8 cellular contexts compared by ENCODE assay signal in the genomic region with DNA sequence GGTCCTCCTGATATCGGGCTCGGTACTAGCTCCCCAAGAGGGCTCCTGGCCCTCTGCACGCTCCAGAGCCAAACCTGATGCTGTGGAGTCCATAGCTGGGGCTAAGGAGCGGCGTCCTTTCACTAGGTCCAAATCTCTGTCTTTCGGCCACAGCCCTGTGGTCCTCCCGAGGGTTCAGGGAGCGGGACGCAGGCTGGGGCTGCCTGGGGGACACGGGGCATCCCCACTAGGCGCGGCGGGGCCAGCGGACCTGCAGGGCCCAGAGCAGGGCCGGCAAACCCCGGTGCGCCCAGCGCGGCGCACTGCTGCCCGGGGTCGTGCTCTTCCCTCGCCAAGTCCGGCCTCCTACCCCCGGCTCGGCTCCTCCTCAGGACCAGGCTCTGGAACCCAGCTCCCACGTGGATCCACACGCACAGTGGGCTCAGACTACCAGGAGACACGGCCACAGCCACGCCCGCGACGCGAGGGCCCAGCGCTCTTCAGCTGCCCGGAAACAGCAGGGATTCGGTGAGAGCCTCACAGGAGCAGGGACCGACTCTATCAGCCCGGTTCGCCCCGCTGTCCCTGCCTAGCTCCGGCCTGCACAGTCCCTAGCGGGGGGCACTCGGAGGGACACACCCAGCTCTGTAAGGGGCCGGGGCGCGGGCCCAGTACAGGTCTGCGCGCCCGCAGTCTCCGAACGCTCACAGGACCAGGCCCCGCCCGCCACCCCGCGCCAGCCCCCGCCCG. TPM values are rescaled to one million over a fixed set of nuclear protein-coding genes. Genes with fewer than 3 reads are reported as not detected.
DNase-seq lines count a peak whose midpoint lies in the region; ATAC-seq and TF ChIP-seq lines count a peak whose summit lies in the region.

No MANE protein-coding gene starts in this region.

- peaks cover 20 to 30% (median 27%) of the 10 kb centered on the region in 3 donors for H3K36me3 Mint-ChIP-seq in CD8-positive, alpha-beta memory T cell

- H3K36me3 ChIP-seq in CD8-positive, alpha-beta memory T cell (ENCODE audit: insufficient read depth, low read length): peaks cover 6% of the 10 kb centered on the region
- H3K36me3 ChIP-seq in iPS-20b (ENCODE audit: insufficient read depth, low read depth, low read length): peaks cover 22% of the 10 kb centered on the region

- peak overlapping the region; percentile 75 for H3K4me3 ChIP-seq in CD8-positive, alpha-beta memory T cell (ENCODE audit: low read length)
- peak overlapping the region; percentile 82 for H3K4me3 ChIP-seq in iPS-20b (ENCODE audit: low read length)

- H3K9me3 ChIP-seq in CD8-positive, alpha-beta memory T cell (ENCODE audit: low read length): no peaks in the 10 kb centered on the region
- H3K9me3 ChIP-seq in iPS-20b (ENCODE audit: insufficient read depth, low read depth, low read length): 0 out of 2 replicates have a peak, but pooled peaks cover 4% of the 10 kb centered on the region

- peak overlapping the region; percentile 80 to 92 (median 83) for H3K4me3 Mint-ChIP-seq in CD8-positive, alpha-beta memory T cell

- DNase-seq in CD8-positive, alpha-beta memory T cell: no peak
- DNase-seq in RWPE1 (ENCODE audit: low spot score) (peak; percentile 26), T47D (ENCODE audit: low read depth in 1 of 2, low spot score in 1 of 2) (peak; percentile 21 to 34), sciatic nerve (ENCODE audit: low spot score) (peak; percentile 70), SIG-M5 (lab: John Stamatoyannopoulos, UW) (no peak)

- in situ Hi-C loops in T47D (cut with HindIII; ENCODE audit: low pct_unique_long_range_greater_than_20kb, low sequenced_read_pairs): no loop called here

- ATAC-seq in GM19043 (IDR thresholded peaks at IDR 0.05; ENCODE audit: low read depth, unreplicated experiment) (peak; percentile 41), HG03135 (IDR thresholded peaks at IDR 0.05; ENCODE audit: unreplicated experiment) (peak; percentile 42), sciatic nerve (peak; percentile 63)

- peaks cover 0 to 17% (median 9%) of the 10 kb centered on the region in 5 donors for H3K9me3 Mint-ChIP-seq in CD8-positive, alpha-beta memory T cell

- no peaks in the 10 kb centered on the region for H3K27me3 Mint-ChIP-seq in CD8-positive, alpha-beta memory T cell

- H3K4me1 Mint-ChIP-seq in CD8-positive, alpha-beta memory T cell: peaks cover 6 to 26% (median 17%) of the 10 kb centered on the region in 3 donors

- intact Hi-C loops in sciatic nerve (cut with DNase I): no loop called here

- CTCF ChIA-PET in CD8-positive, alpha-beta memory T cell (lab: Charles Lee): interaction anchor here (0.6 to 3.2 kb wide), 6 partner anchors 9 to 137 kb away, joined by 3 to 7 read pairs (median 4); no protein-coding TSS in a partner anchor
- CTCF ChIA-PET in RWPE1 (lab: Yijun Ruan, JAX): interaction anchor here (0.6 to 0.7 kb wide), 3 partner anchors 10 to 228 kb away, joined by 3 read pairs; no protein-coding TSS in a partner anchor

- H3K27ac ChIP-seq in CD8-positive, alpha-beta memory T cell (ENCODE audit: low read depth, low read length): peak overlapping the region; percentile 64
- H3K27ac ChIP-seq in RWPE1: peak overlapping the region; percentile 78
- no peak overlapping the region for H3K27ac ChIP-seq in iPS-20b (ENCODE audit: low read length)

- TF ChIP-seq CTCF in RWPE1 (conservative IDR thresholded peaks at IDR 0.05; ENCODE audit: low read depth): no peak

- H3K27ac Mint-ChIP-seq in CD8-positive, alpha-beta memory T cell: peak overlapping the region in 6 of 8 donors; percentile 50 to 83 (median 60)

- peaks cover 14% of the 10 kb centered on the region for H3K4me1 ChIP-seq in CD8-positive, alpha-beta memory T cell (ENCODE audit: insufficient read depth, low read length)
- H3K4me1 ChIP-seq in iPS-20b (ENCODE audit: insufficient read depth, low read length): no peaks in the 10 kb centered on the region

- peak overlapping the region; percentile 64 for H3K9ac ChIP-seq in iPS-20b (ENCODE audit: low read depth, low read length)

- POLR2A ChIA-PET in CD8-positive, alpha-beta memory T cell (lab: Charles Lee): interaction anchor here (1.4 to 3.0 kb wide), 2 partner anchors 38 to 47 kb away, joined by 3 to 15 read pairs; partner anchors contain the start of gene MRPS5
- POLR2A ChIA-PET in RWPE1 (lab: Yijun Ruan, JAX; ENCODE audit: low non-redundant PET): interaction anchor here (0.5 to 0.6 kb wide), 2 partner anchors 24 to 86 kb away, joined by 4 to 8 read pairs; no protein-coding TSS in a partner anchor

- H3K27me3 ChIP-seq in CD8-positive, alpha-beta memory T cell (ENCODE audit: insufficient read depth, low read length, poor library complexity, severe bottlenecking): no peaks in the 10 kb centered on the region
- H3K27me3 ChIP-seq in iPS-20b (ENCODE audit: insufficient read depth, low read length): peaks cover 29% of the 10 kb centered on the region

RNA-seq across cellular contexts. Expression of gene ZNF514, which starts 0.6 kb away (rescaled TPM):
- total RNA-seq in CD8-positive, alpha-beta memory T cell: 10 to 100 TPM; 10.3 to 12.2 TPM
- polyA plus RNA-seq in CD8-positive, alpha-beta memory T cell: 9.9 TPM
- 32.9 TPM for total RNA-seq in sciatic nerve

RNA-seq across cellular contexts. Expression of gene ZNF2, which starts 6.6 kb away (rescaled TPM):
- 1 to 10 TPM; 5.3 to 5.7 TPM for total RNA-seq in CD8-positive, alpha-beta memory T cell
- polyA plus RNA-seq in CD8-positive, alpha-beta memory T cell: 2.6 TPM
- 4.7 TPM for total RNA-seq in sciatic nerve

RNA-seq across cellular contexts. Expression of gene MRPS5, which starts 37.4 kb away (rescaled TPM):
- total RNA-seq in CD8-positive, alpha-beta memory T cell: 10 to 100 TPM; 69.0 to 75.9 TPM
- 45.8 TPM for polyA plus RNA-seq in CD8-positive, alpha-beta memory T cell
- total RNA-seq in sciatic nerve: 49.1 TPM

RNA-seq across cellular contexts. Expression of gene ZNF892, which starts 48.3 kb away (rescaled TPM):
- total RNA-seq in CD8-positive, alpha-beta memory T cell: 1 to 10 TPM; 4.3 to 4.7 TPM
- 0.39 TPM for polyA plus RNA-seq in CD8-positive, alpha-beta memory T cell
- total RNA-seq in sciatic nerve: 8.5 TPM

Comparison
In these comparisons a context has a peak if more than half of its experiments do, and no peak if none do; other contexts are left out.
1. DNase-seq: peak in RWPE1 (single experiment), T47D (2 of 2) and sciatic nerve (single experiment); none in CD8-positive, alpha-beta memory T cell (0 of 5) and SIG-M5 (single experiment).
2. Peak in every context shown above with its lines, with median percentiles within 50 percentile points of each other: ATAC-seq.